ENCODE assay signal across 1 cellular context in genomic region chr5:149535787-149536186, GRCh38. TPM values are rescaled to one million over a fixed set of nuclear protein-coding genes. Genes with fewer than 3 reads are reported as not detected.
"Had no signal": no experiment of that assay in that cellular context is flagged by ENCODE, and none has a peak within 500 bp of the region (broad histone marks: within the 10 kb centered on the region; RNA-seq: fewer than 3 reads in every experiment).

No MANE protein-coding gene starts in this region.

RNA-seq across cellular contexts. Expression of gene ARHGEF37, which starts 45.5 kb away (rescaled TPM):
- polyA plus RNA-seq: naive thymus-derived CD8-positive, alpha-beta T cell had no signal
